In the genomic region with DNA sequence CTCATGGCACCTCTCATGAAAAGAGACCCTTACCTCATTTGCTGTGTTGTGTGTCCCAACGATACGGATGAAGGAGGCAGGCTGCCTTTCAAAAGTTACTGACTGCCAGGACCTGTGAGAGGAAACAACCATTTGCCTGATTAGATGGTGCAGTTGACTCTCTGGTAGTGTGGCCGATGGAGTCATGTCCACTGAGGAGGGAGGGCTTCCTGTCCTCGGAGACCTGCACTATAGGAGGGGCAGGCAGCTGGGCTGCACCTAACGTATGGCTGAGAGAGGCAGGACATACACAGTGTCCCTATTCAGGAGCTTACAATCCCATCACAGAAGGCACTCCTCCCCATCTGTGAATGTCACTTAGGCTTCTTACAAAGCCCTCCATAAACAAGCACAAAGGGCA, we compare ENCODE assay signal across 2 cellular contexts.
TF ChIP-seq lines count a peak whose summit lies in the region.

No MANE protein-coding gene starts in this region.

TF ChIP-seq in GM23338, 12 proteins besides CTCF, POLR2A, EP300 and RAD21:
- TF ChIP-seq NANOG (IDR thresholded peaks at IDR 0.05; ENCODE audit: borderline replicate concordance) (no peak), POLR2AphosphoS5 (IDR thresholded peaks at IDR 0.05; ENCODE audit: low read depth) (no peak), REST (IDR thresholded peaks at IDR 0.05; ENCODE audit: unreplicated experiment) (no peak), ETS1 (IDR thresholded peaks at IDR 0.05) (no peak)
- TF ChIP-seq, protein P1, sequence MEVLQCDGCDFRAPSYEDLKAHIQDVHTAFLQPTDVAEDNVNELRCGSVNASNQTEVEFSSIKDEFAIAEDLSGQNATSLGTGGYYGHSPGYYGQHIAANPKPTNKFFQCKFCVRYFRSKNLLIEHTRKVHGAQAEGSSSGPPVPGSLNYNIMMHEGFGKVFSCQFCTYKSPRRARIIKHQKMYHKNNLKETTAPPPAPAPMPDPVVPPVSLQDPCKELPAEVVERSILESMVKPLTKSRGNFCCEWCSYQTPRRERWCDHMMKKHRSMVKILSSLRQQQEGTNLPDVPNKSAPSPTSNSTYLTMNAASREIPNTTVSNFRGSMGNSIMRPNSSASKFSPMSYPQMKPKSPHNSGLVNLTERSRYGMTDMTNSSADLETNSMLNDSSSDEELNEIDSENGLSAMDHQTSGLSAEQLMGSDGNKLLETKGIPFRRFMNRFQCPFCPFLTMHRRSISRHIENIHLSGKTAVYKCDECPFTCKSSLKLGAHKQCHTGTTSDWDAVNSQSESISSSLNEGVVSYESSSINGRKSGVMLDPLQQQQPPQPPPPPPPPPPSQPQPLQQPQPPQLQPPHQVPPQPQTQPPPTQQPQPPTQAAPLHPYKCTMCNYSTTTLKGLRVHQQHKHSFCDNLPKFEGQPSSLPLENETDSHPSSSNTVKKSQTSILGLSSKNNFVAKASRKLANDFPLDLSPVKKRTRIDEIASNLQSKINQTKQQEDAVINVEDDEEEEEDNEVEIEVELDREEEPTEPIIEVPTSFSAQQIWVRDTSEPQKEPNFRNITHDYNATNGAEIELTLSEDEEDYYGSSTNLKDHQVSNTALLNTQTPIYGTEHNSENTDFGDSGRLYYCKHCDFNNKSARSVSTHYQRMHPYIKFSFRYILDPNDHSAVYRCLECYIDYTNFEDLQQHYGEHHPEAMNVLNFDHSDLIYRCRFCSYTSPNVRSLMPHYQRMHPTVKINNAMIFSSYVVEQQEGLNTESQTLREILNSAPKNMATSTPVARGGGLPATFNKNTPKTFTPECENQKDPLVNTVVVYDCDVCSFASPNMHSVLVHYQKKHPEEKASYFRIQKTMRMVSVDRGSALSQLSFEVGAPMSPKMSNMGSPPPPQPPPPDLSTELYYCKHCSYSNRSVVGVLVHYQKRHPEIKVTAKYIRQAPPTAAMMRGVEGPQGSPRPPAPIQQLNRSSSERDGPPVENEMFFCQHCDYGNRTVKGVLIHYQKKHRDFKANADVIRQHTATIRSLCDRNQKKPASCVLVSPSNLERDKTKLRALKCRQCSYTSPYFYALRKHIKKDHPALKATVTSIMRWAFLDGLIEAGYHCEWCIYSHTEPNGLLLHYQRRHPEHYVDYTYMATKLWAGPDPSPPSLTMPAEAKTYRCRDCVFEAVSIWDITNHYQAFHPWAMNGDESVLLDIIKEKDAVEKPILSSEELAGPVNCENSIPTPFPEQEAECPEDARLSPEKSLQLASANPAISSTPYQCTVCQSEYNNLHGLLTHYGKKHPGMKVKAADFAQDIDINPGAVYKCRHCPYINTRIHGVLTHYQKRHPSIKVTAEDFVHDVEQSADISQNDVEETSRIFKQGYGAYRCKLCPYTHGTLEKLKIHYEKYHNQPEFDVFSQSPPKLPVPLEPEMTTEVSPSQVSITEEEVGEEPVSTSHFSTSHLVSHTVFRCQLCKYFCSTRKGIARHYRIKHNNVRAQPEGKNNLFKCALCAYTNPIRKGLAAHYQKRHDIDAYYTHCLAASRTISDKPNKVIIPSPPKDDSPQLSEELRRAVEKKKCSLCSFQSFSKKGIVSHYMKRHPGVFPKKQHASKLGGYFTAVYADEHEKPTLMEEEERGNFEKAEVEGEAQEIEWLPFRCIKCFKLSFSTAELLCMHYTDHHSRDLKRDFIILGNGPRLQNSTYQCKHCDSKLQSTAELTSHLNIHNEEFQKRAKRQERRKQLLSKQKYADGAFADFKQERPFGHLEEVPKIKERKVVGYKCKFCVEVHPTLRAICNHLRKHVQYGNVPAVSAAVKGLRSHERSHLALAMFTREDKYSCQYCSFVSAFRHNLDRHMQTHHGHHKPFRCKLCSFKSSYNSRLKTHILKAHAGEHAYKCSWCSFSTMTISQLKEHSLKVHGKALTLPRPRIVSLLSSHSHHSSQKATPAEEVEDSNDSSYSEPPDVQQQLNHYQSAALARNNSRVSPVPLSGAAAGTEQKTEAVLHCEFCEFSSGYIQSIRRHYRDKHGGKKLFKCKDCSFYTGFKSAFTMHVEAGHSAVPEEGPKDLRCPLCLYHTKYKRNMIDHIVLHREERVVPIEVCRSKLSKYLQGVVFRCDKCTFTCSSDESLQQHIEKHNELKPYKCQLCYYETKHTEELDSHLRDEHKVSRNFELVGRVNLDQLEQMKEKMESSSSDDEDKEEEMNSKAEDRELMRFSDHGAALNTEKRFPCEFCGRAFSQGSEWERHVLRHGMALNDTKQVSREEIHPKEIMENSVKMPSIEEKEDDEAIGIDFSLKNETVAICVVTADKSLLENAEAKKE (CRISPR knock-in tag; IDR thresholded peaks at IDR 0.05): no peak

TF ChIP-seq in H1, 55 proteins besides CTCF, POLR2A, EP300 and RAD21:
- no peak for TF ChIP-seq BRCA1 (IDR thresholded peaks at IDR 0.05; ENCODE audit: low read depth, low read length)
- no peak for TF ChIP-seq ZNF274 (IDR thresholded peaks at IDR 0.05; ENCODE audit: borderline replicate concordance, extremely low read depth, low read length)
- TF ChIP-seq CHD1 (IDR thresholded peaks at IDR 0.05; ENCODE audit: low read depth, low read length): no peak
- no peak for TF ChIP-seq POLR2AphosphoS5 (IDR thresholded peaks at IDR 0.05; ENCODE audit: low read depth, low read length)
- TF ChIP-seq BCL11A (IDR thresholded peaks at IDR 0.05; ENCODE audit: low read depth in 2 of 2, low read length in 2 of 2): no peak
- TF ChIP-seq SP2 (IDR thresholded peaks at IDR 0.05; ENCODE audit: low read length): no peak
- TF ChIP-seq SAP30 (IDR thresholded peaks at IDR 0.05; ENCODE audit: insufficient read depth, insufficient replicate concordance, low read length): no peak
- no peak for TF ChIP-seq SIX5 (IDR thresholded peaks at IDR 0.05; ENCODE audit: low read depth, low read length)
- TF ChIP-seq E2F6 (IDR thresholded peaks at IDR 0.05): no peak
- TF ChIP-seq EZH2 (IDR thresholded peaks at IDR 0.05; ENCODE audit: low read depth, low read length, severe bottlenecking): no peak
- TF ChIP-seq GABPA (IDR thresholded peaks at IDR 0.05; ENCODE audit: borderline replicate concordance, insufficient read depth, low read length): no peak
- no peak for TF ChIP-seq CREB1 (IDR thresholded peaks at IDR 0.05)
TF ChIP-seq in H1: peak in this region for 0.
